In genomic region chr2:203819434-203820133, GRCh38 we compare ENCODE assay signal across 23 cellular contexts. TPM values are rescaled to one million over a fixed set of nuclear protein-coding genes. Genes with fewer than 3 reads are reported as not detected.
DNase-seq lines count a peak whose midpoint lies in the region; ATAC-seq and TF ChIP-seq lines count a peak whose summit lies in the region.
"Had no signal": no experiment of that assay in that cellular context is flagged by ENCODE, and none has a peak within 500 bp of the region (broad histone marks: within the 10 kb centered on the region; RNA-seq: fewer than 3 reads in every experiment).

No MANE protein-coding gene starts in this region.

- H3K27ac ChIP-seq in right cardiac atrium (ENCODE audit: low read length) (no peak overlapping the region), psoas muscle (peak overlapping the region; percentile 55)
- H3K27ac ChIP-seq: uterus had no signal

- H3K9me3 ChIP-seq in Caco-2 (no peaks in the 10 kb centered on the region), right cardiac atrium (ENCODE audit: control insufficient read depth, low read length) (no peaks in the 10 kb centered on the region), psoas muscle (no peaks in the 10 kb centered on the region)
- H3K9me3 ChIP-seq: uterus had no signal

- BruUV-seq in Caco-2 (replicated peaks; lab: Mats Ljungman, UMichigan): no TSS peak

- CTCF ChIA-PET in Caco-2 (lab: Charles Lee): no interaction called here

- peak; percentile 19 to 39 for DNase-seq in Caco-2
- peak; percentile 25 for DNase-seq in NB4 (ENCODE audit: low read depth)
- peak; percentile 30 to 62 (median 50) for DNase-seq in right cardiac atrium
- peak; percentile 32 to 79 for DNase-seq in psoas muscle
- no peak for DNase-seq in activated CD8-positive, alpha-beta memory T cell treated with anti-CD3 and anti-CD28 coated beads, Interleukin-2, amount 50 U/mL, for 4 hours
- no peak for DNase-seq in NCI-H510A (lab: John Stamatoyannopoulos, UW)
- no peak for DNase-seq in LoVo (ENCODE audit: low spot score)
- DNase-seq: activated CD4-positive, alpha-beta T cell treated with anti-CD3 and anti-CD28 coated beads for 4 hours; activated naive CD4-positive, alpha-beta T cell treated with anti-CD3 and anti-CD28 coated beads, Interleukin-2, amount 10 ng/mL, durations not matched to agents 7 days and 5 days; CD4-positive, alpha-beta memory T cell; central memory CD4-positive, alpha-beta T cell; effector CD4-positive, alpha-beta T cell; NCI-H2171; NCI-H748 treated with DMSO at 0.1 percent for 48 hours; OCI-M1; retina; SHP77 treated with DMSO at 0.1 percent for 48 hours; stimulated activated CD4-positive, alpha-beta T cell treated with anti-CD3 and anti-CD28 coated beads, Interleukin-15, amount 100 ng/mL, for 24 hours; uterus had no signal

- TF ChIP-seq CTCF in Caco-2 (IDR thresholded peaks at IDR 0.05; ENCODE audit: insufficient read depth in 1 of 2, low read depth in 1 of 2, low read length in 1 of 2, severe bottlenecking in 1 of 2, unreplicated experiment in 1 of 2) (no peak), NB4 (IDR thresholded peaks at IDR 0.05; ENCODE audit: low read depth, low read length) (no peak), psoas muscle (IDR thresholded peaks at IDR 0.05) (no peak)

- peaks cover 11% of the 10 kb centered on the region for H3K4me1 ChIP-seq in Caco-2
- H3K4me1 ChIP-seq in right cardiac atrium (ENCODE audit: control insufficient read depth, insufficient read depth, low read length): no peaks in the 10 kb centered on the region
- H3K4me1 ChIP-seq in psoas muscle: peaks cover 33% of the 10 kb centered on the region
- H3K4me1 ChIP-seq: uterus had no signal

- no peaks in the 10 kb centered on the region for H3K27me3 ChIP-seq in Caco-2 (replicated peaks; ENCODE audit: control insufficient read depth, insufficient read depth, low read length)
- H3K27me3 ChIP-seq in right cardiac atrium (ENCODE audit: control insufficient read depth, insufficient read depth): no peaks in the 10 kb centered on the region
- H3K27me3 ChIP-seq in psoas muscle (ENCODE audit: insufficient read depth in 3 of 3, low read length in 2 of 3): no peaks in the 10 kb centered on the region
- H3K27me3 ChIP-seq: uterus had no signal

- 78% methylated on average over 14 of the region's 14 CpGs for WGBS in right cardiac atrium
- 55 to 76% (median 55%) methylated on average over 14 of the region's 14 CpGs for WGBS in psoas muscle, 3 donors

- no peak overlapping the region for H3K4me3 Mint-ChIP-seq in Caco-2 (ENCODE audit: unreplicated experiment)
- H3K4me3 Mint-ChIP-seq: activated naive CD4-positive, alpha-beta T cell treated with anti-CD3 and anti-CD28 coated beads, Interleukin-2, amount 10 ng/mL, durations not matched to agents 7 days and 5 days; CD4-positive, alpha-beta memory T cell had no signal

- no peaks in the 10 kb centered on the region for H3K27me3 Mint-ChIP-seq in Caco-2 (ENCODE audit: insufficient read depth, unreplicated experiment)

- H3K4me1 Mint-ChIP-seq in Caco-2 (ENCODE audit: low read depth, unreplicated experiment): peaks cover 10% of the 10 kb centered on the region

- POLR2A ChIA-PET in Caco-2 (lab: Charles Lee): no interaction called here

- H3K36me3 Mint-ChIP-seq in Caco-2 (ENCODE audit: insufficient read depth, unreplicated experiment): no peaks in the 10 kb centered on the region
- H3K36me3 Mint-ChIP-seq: activated naive CD4-positive, alpha-beta T cell treated with anti-CD3 and anti-CD28 coated beads, Interleukin-2, amount 10 ng/mL, durations not matched to agents 7 days and 5 days; CD4-positive, alpha-beta memory T cell had no signal

- no peak overlapping the region for H3K27ac Mint-ChIP-seq in Caco-2 (ENCODE audit: unreplicated experiment)
- H3K27ac Mint-ChIP-seq: activated naive CD4-positive, alpha-beta T cell treated with anti-CD3 and anti-CD28 coated beads, Interleukin-2, amount 10 ng/mL, durations not matched to agents 7 days and 5 days; CD4-positive, alpha-beta memory T cell had no signal

- intact Hi-C loops in Caco-2 (cut with micrococcal nuclease; ENCODE audit: unreplicated experiment): loop anchor here (10.0 kb wide), 1 partner anchor 1235 kb away; no protein-coding TSS in a partner anchor
- intact Hi-C loops in right cardiac atrium (cut with DNase I): loop anchor here (5.0 to 10.0 kb wide), 4 partner anchors 165 to 337 kb away; no protein-coding TSS in a partner anchor
- intact Hi-C loops in psoas muscle (cut with DNase I): loop anchor here (5.0 to 10.0 kb wide), 4 partner anchors 93 to 335 kb away; no protein-coding TSS in a partner anchor

- no peaks in the 10 kb centered on the region for H3K9me3 Mint-ChIP-seq in Caco-2 (ENCODE audit: unreplicated experiment)
- H3K9me3 Mint-ChIP-seq: activated naive CD4-positive, alpha-beta T cell treated with anti-CD3 and anti-CD28 coated beads, Interleukin-2, amount 10 ng/mL, durations not matched to agents 7 days and 5 days; CD4-positive, alpha-beta memory T cell had no signal

- H3K36me3 ChIP-seq in Caco-2 (ENCODE audit: control insufficient read depth, insufficient read depth, low read length) (no peaks in the 10 kb centered on the region), psoas muscle (ENCODE audit: insufficient read depth in 1 of 2, low read depth in 1 of 2) (no peaks in the 10 kb centered on the region)
- H3K36me3 ChIP-seq: uterus had no signal

- TF ChIP-seq POLR2A in NB4 (IDR thresholded peaks at IDR 0.05; ENCODE audit: extremely low read depth, insufficient read length): no peak

- H3K4me3 ChIP-seq in Caco-2 (ENCODE audit: low read depth, low read length) (no peak overlapping the region), NB4 (ENCODE audit: low read depth, low read length) (no peak overlapping the region), right cardiac atrium (ENCODE audit: low read length) (no peak overlapping the region), psoas muscle (no peak overlapping the region)
- H3K4me3 ChIP-seq: K562, uterus had no signal

- ATAC-seq in right cardiac atrium (peak; percentile 35 to 51), psoas muscle (peak; percentile 53 to 77 (median 67))
- ATAC-seq: K562 had no signal

RNA-seq across cellular contexts. Expression of gene CTLA4, which starts 48.0 kb away (rescaled TPM):
- total RNA-seq in Caco-2 (2022) (0.43 TPM in 1 of 2 replicates, not detected in the other), right cardiac atrium (not detected), psoas muscle (not detected)
- polyA plus RNA-seq in right cardiac atrium (0.07 TPM), psoas muscle (under 1 TPM in 1 of 3 donors, not detected in 2; 0.10 TPM)
- total RNA-seq: epithelial cell of proximal tubule, frontal cortex had no signal
- polyA plus RNA-seq: aorta had no signal

Comparison
In these comparisons a context has a peak if more than half of its experiments do, and no peak if none do; other contexts are left out.
1. DNase-seq: peak in Caco-2 (2 of 2), NB4 (single experiment), right cardiac atrium (3 of 3) and psoas muscle (2 of 2); none in activated CD8-positive, alpha-beta memory T cell treated with anti-CD3 and anti-CD28 coated beads, Interleukin-2, amount 50 U/mL, for 4 hours (single experiment), NCI-H510A (single experiment) and LoVo (single experiment).